ENCODE assay signal across 35 cellular contexts in genomic region chr14:96917442-96917963, GRCh38.
DNase-seq lines count a peak whose midpoint lies in the region; ATAC-seq, FAIRE-seq and TF ChIP-seq lines count a peak whose summit lies in the region.
"Had no signal": no experiment of that assay in that cellular context is flagged by ENCODE, and none has a peak within 500 bp of the region (broad histone marks: within the 10 kb centered on the region; RNA-seq: fewer than 3 reads in every experiment).

No MANE protein-coding gene starts in this region.

- H3K4me2 ChIP-seq in BLaER1 = peak overlapping the region; percentile 59
- no peak overlapping the region for H3K4me2 ChIP-seq in HepG2 (ENCODE audit: low read depth, low read length)
- H3K4me2 ChIP-seq: A549, neural progenitor cell, smooth muscle cell had no signal

- H3K36me3 Mint-ChIP-seq in endodermal cell (ENCODE audit: low read depth) = peaks cover 8% of the 10 kb centered on the region

- ATAC-seq in HG03025 (IDR thresholded peaks at IDR 0.05; ENCODE audit: low FRiP score, unreplicated experiment) = no peak
- no peak for ATAC-seq in GM19452 (IDR thresholded peaks at IDR 0.05; ENCODE audit: unreplicated experiment)
- no peak for ATAC-seq in HepG2
- ATAC-seq: A549; activated T-cell treated with anti-CD3 and anti-CD28 coated beads, Interleukin-2, amount 50 U/mL, for 4 hours; CD8-positive, alpha-beta T cell; left ventricle myocardium superior; stimulated activated naive CD8-positive, alpha-beta T cell treated with anti-CD3 and anti-CD28 coated beads, Interleukin-15, Interleukin-2, amounts not matched to agents 100 U/mL and 50 U/mL, for 24 hours had no signal

- peaks cover 84% of the 10 kb centered on the region for H3K4me1 ChIP-seq in BLaER1
- H3K4me1 ChIP-seq in endodermal cell (ENCODE audit: control insufficient read depth, insufficient read depth, low read length) = peaks cover 2% of the 10 kb centered on the region
- no peaks in the 10 kb centered on the region for H3K4me1 ChIP-seq in HepG2 (ENCODE audit: insufficient read depth, low read length)
- H3K4me1 ChIP-seq: A549, ascending aorta, colonic mucosa, HAP-1, neural progenitor cell, parathyroid adenoma, testis had no signal

- POLR2A ChIA-PET in HepG2 (lab: Yijun Ruan, JAX) = no interaction called here

- CTCF ChIA-PET in HepG2 (lab: Yijun Ruan, JAX; ENCODE audit: low intra/inter-chr PET ratio, low total read pairs) = no interaction called here

- H3K4me3 ChIP-seq in BLaER1 (no peak overlapping the region), endodermal cell (ENCODE audit: low read length) (no peak overlapping the region), HepG2 (replicated peaks in 1 of 3; ENCODE audit: insufficient read depth in 1 of 3, low read depth in 2 of 3, low read length in 3 of 3) (no peak overlapping the region)
- H3K4me3 ChIP-seq: A549, ascending aorta, cardiac muscle cell, colonic mucosa, HAP-1, neural progenitor cell, smooth muscle cell, testis had no signal

- peaks cover 16% of the 10 kb centered on the region for H3K9me3 Mint-ChIP-seq in endodermal cell

- no peak for TF ChIP-seq POLR2A in HepG2 (IDR thresholded peaks at IDR 0.05; ENCODE audit: insufficient read depth in 1 of 2, low read depth in 2 of 2, low read length in 2 of 2)

- in situ Hi-C loops in HepG2 (cut with HindIII; ENCODE audit: extremely low pct_ligation_motif_present, low pct_unique_long_range_greater_than_20kb) = no loop called here

- no peak overlapping the region for H3K27ac Mint-ChIP-seq in endodermal cell
- H3K27ac Mint-ChIP-seq: activated naive CD8-positive, alpha-beta T cell treated with anti-CD3 and anti-CD28 coated beads, Interleukin-2, amount 10 ng/mL, durations not matched to agents 7 days and 5 days; CD8-positive, alpha-beta T cell; neural progenitor cell had no signal

- no peaks in the 10 kb centered on the region for H3K27me3 Mint-ChIP-seq in endodermal cell (ENCODE audit: insufficient read depth)
- H3K27me3 Mint-ChIP-seq: activated naive CD8-positive, alpha-beta T cell treated with anti-CD3 and anti-CD28 coated beads, Interleukin-2, amount 10 ng/mL, durations not matched to agents 7 days and 5 days had no signal

- H3K9ac ChIP-seq in BLaER1 = peak overlapping the region; percentile 2; the same call in 1 of the 2 replicates
- no peak overlapping the region for H3K9ac ChIP-seq in endodermal cell (ENCODE audit: extremely low read depth, low read length, poor library complexity, severe bottlenecking)
- no peak overlapping the region for H3K9ac ChIP-seq in HepG2 (ENCODE audit: insufficient read depth, low read depth, low read length)
- H3K9ac ChIP-seq: neural progenitor cell, parathyroid adenoma had no signal

- no peaks in the 10 kb centered on the region for H3K79me2 ChIP-seq in HepG2 (ENCODE audit: insufficient read depth, low read length)
- H3K79me2 ChIP-seq: parathyroid adenoma had no signal

- H2AFZ ChIP-seq in HepG2 (ENCODE audit: low read length) = no peak overlapping the region
- H2AFZ ChIP-seq: neural progenitor cell, parathyroid adenoma had no signal

- no peak overlapping the region for H3K4me3 Mint-ChIP-seq in endodermal cell
- H3K4me3 Mint-ChIP-seq: activated naive CD8-positive, alpha-beta T cell treated with anti-CD3 and anti-CD28 coated beads, Interleukin-2, amount 10 ng/mL, durations not matched to agents 7 days and 5 days; activated T-cell treated with anti-CD3 and anti-CD28 coated beads, Interleukin-2, amount 50 U/mL, for 4 hours; CD8-positive, alpha-beta T cell; neural progenitor cell had no signal

- intact Hi-C loops in HepG2 (cut with micrococcal nuclease; ENCODE audit: unreplicated experiment) = no loop called here

- H3K27ac ChIP-seq in BLaER1 (peak overlapping the region; percentile 83), endodermal cell (ENCODE audit: low read depth, low read length) (peak overlapping the region; percentile 38), HepG2 (ENCODE audit: extremely low read length, insufficient read depth, low read length) (no peak overlapping the region)
- H3K27ac ChIP-seq: A549, ascending aorta, cardiac muscle cell, colonic mucosa, neural progenitor cell, parathyroid adenoma, testis had no signal

- 86 to 95% methylated on average over 6 to 7 of the region's 7 CpGs for WGBS in endodermal cell (ENCODE audit: insufficient coverage in 1 of 2, insufficient read length in 1 of 2), 2 experiments
- WGBS in HepG2 (ENCODE audit: low lambda C conversion rate) = 51% methylated on average over 7 of the region's 7 CpGs

- TF ChIP-seq CTCF in endodermal cell (conservative IDR thresholded peaks at IDR 0.05) = no peak
- no peak for TF ChIP-seq CTCF in HepG2 (CRISPR knock-in tag; IDR thresholded peaks at IDR 0.05)

- peaks cover 39% of the 10 kb centered on the region for H3K36me3 ChIP-seq in BLaER1
- no peaks in the 10 kb centered on the region for H3K36me3 ChIP-seq in endodermal cell (ENCODE audit: control insufficient read depth, insufficient read depth, low read length)
- H3K36me3 ChIP-seq in HepG2 (replicated peaks in 1 of 2; ENCODE audit: control insufficient read depth in 1 of 2, insufficient read depth in 2 of 2, low read length in 2 of 2) = no peaks in the 10 kb centered on the region
- H3K36me3 ChIP-seq: ascending aorta, cardiac muscle cell, colonic mucosa, HAP-1, neural progenitor cell had no signal

- H4K20me1 ChIP-seq in BLaER1 (no peaks in the 10 kb centered on the region), HepG2 (ENCODE audit: insufficient read depth, low read length) (no peaks in the 10 kb centered on the region)

- DNase-seq in NCI-H1694 treated with DMSO at 0.1 percent for 48 hours (lab: John Stamatoyannopoulos, UW) = peak; percentile 77
- peak; percentile 71 for DNase-seq in OCI-M2 (lab: John Stamatoyannopoulos, UW; ENCODE audit: unreplicated experiment)
- no peak for DNase-seq in endodermal cell
- no peak for DNase-seq in D341Med (ENCODE audit: low spot score)
- no peak for DNase-seq in HepG2 (ENCODE audit: low spot score)
- DNase-seq: activated CD4-positive, alpha-beta T cell treated with anti-CD3 and anti-CD28 coated beads, Interleukin-2, amount 50 U/mL, for 1 hour; activated CD4-positive, CD25-positive, alpha-beta regulatory T cell; activated gamma-delta T cell; activated naive CD8-positive, alpha-beta T cell treated with anti-CD3 and anti-CD28 coated beads, Interleukin-2, amount 10 ng/mL, durations not matched to agents 7 days and 5 days; activated T-cell treated with anti-CD3 and anti-CD28 coated beads, Interleukin-2, amount 50 U/mL, for 4 hours; AML-193; CD8-positive, alpha-beta T cell; colonic mucosa; effector CD8-positive, alpha-beta T cell; left ventricle myocardium superior; mesendoderm; NCI-H1417 treated with DMSO at 0.1 percent for 48 hours; NCI-H2081 treated with DMSO at 0.1 percent for 48 hours; SIG-M5; stimulated activated CD4-positive, alpha-beta T cell treated with anti-CD3 and anti-CD28 coated beads, Interleukin-1b, Interleukin-23, amount 100 ng/mL, for 48 hours; stimulated activated naive CD8-positive, alpha-beta T cell treated with anti-CD3 and anti-CD28 coated beads, Interleukin-15, Interleukin-2, amounts not matched to agents 100 U/mL and 50 U/mL, for 24 hours; T1000; testis had no signal

- TF ChIP-seq EP300 in HepG2 (IDR thresholded peaks at IDR 0.05; ENCODE audit: low read depth in 2 of 2, low read length in 2 of 2) (no peak), HepG2 (CRISPR knock-in tag; IDR thresholded peaks at IDR 0.05; ENCODE audit: borderline replicate concordance) (no peak)

- no TSS peak for BruUV-seq in HepG2 (replicated peaks; lab: Mats Ljungman, UMichigan)

- TF ChIP-seq RAD21 in HepG2 (CRISPR knock-in tag; IDR thresholded peaks at IDR 0.05) = no peak

- H3K9me3 ChIP-seq in BLaER1 (peaks cover 58% of the 10 kb centered on the region), endodermal cell (ENCODE audit: control insufficient read depth, low read length) (no peaks in the 10 kb centered on the region), HepG2 (ENCODE audit: low read length) (no peaks in the 10 kb centered on the region)
- H3K9me3 ChIP-seq: A549, ascending aorta, colonic mucosa, HAP-1, testis had no signal

- H3K4me1 Mint-ChIP-seq in endodermal cell = no peaks in the 10 kb centered on the region

- no peak for FAIRE-seq in HepG2 (lab: Jason Lieb, UNC)
- FAIRE-seq: A549, GM12891, keratinocyte had no signal

- no peaks in the 10 kb centered on the region for H3K27me3 ChIP-seq in BLaER1
- H3K27me3 ChIP-seq in endodermal cell (ENCODE audit: control insufficient read depth, insufficient read depth, low read length, poor library complexity, severe bottlenecking) = no peaks in the 10 kb centered on the region
- H3K27me3 ChIP-seq in HepG2 (ENCODE audit: control insufficient read depth in 1 of 2, insufficient read depth in 2 of 2, low read length in 2 of 2) = no peaks in the 10 kb centered on the region
- H3K27me3 ChIP-seq: ascending aorta, cardiac muscle cell, colonic mucosa, neural progenitor cell, testis had no signal

TF ChIP-seq in HepG2, 621 proteins besides CTCF, POLR2A, EP300 and RAD21 (continues in another document):
- TF ChIP-seq ZNF12 (CRISPR knock-in tag; IDR thresholded peaks at IDR 0.05) (no peak), ZNF766 (CRISPR knock-in tag; IDR thresholded peaks at IDR 0.05; ENCODE audit: borderline replicate concordance) (no peak), ZFP91 (CRISPR knock-in tag; IDR thresholded peaks at IDR 0.05; ENCODE audit: borderline replicate concordance) (no peak), TMF1 (CRISPR knock-in tag; IDR thresholded peaks at IDR 0.05; ENCODE audit: low read depth) (no peak), PRMT3 (CRISPR knock-in tag; IDR thresholded peaks at IDR 0.05; ENCODE audit: borderline replicate concordance, low read depth) (no peak), ZBTB14 (CRISPR knock-in tag; IDR thresholded peaks at IDR 0.05) (no peak)

Comparison
In these comparisons a context has a peak if more than half of its experiments do, and no peak if none do; other contexts are left out.
1. DNase-seq: peak in NCI-H1694 treated with DMSO at 0.1 percent for 48 hours (single experiment) and OCI-M2 (single experiment); none in endodermal cell (single experiment), D341Med (single experiment) and HepG2 (single experiment).